ENCODE assay signal across 19 cellular contexts in genomic region chr17:77137111-77137510, GRCh38. TPM values are rescaled to one million over a fixed set of nuclear protein-coding genes. Genes with fewer than 3 reads are reported as not detected.
DNase-seq lines count a peak whose midpoint lies in the region; ATAC-seq and TF ChIP-seq lines count a peak whose summit lies in the region.
"Had no signal": no experiment of that assay in that cellular context is flagged by ENCODE, and none has a peak within 500 bp of the region (broad histone marks: within the 10 kb centered on the region; RNA-seq: fewer than 3 reads in every experiment).

No MANE protein-coding gene starts in this region.

- no peak for ATAC-seq in foreskin keratinocyte
- ATAC-seq: activated CD8-positive, alpha-beta T cell treated with anti-CD3 and anti-CD28 coated beads for 36 hours; heart right ventricle; left colon had no signal

- H3K9me3 ChIP-seq in MG63 (peaks cover 23% of the 10 kb centered on the region), HAP-1 (no peaks in the 10 kb centered on the region; the same call in 1 of the 2 replicates)
- H3K9me3 ChIP-seq: tibial artery had no signal

- no peak overlapping the region for H3K4me3 Mint-ChIP-seq in T-helper 1 cell treated with Interleukin-12 subunit alpha and Interleukin-12 subunit beta and Interleukin-4 antibody, amounts not matched to agents 30 μg/mL and 1 μg/mL, for 36 hours
- no peak overlapping the region for H3K4me3 Mint-ChIP-seq in activated CD4-positive, alpha-beta memory T cell treated with anti-CD3 and anti-CD28 coated beads for 36 hours
- H3K4me3 Mint-ChIP-seq: activated CD8-positive, alpha-beta T cell treated with anti-CD3 and anti-CD28 coated beads for 36 hours had no signal

- H3K27me3 ChIP-seq in ACC112 (ENCODE audit: insufficient read depth, low read length): no peaks in the 10 kb centered on the region
- H3K27me3 ChIP-seq in foreskin keratinocyte: no peaks in the 10 kb centered on the region
- H3K27me3 ChIP-seq in MG63: no peaks in the 10 kb centered on the region
- no peaks in the 10 kb centered on the region for H3K27me3 ChIP-seq in HAP-1 (ENCODE audit: low read depth)
- H3K27me3 ChIP-seq: heart right ventricle, stomach, tibial artery had no signal

- TF ChIP-seq CTCF in foreskin keratinocyte (conservative IDR thresholded peaks at IDR 0.05): no peak

- H2AFZ ChIP-seq in ACC112 (ENCODE audit: low read length, unreplicated experiment): no peak overlapping the region

- H3K27me3 Mint-ChIP-seq in T-helper 1 cell treated with Interleukin-12 subunit alpha and Interleukin-12 subunit beta and Interleukin-4 antibody, amounts not matched to agents 30 μg/mL and 1 μg/mL, for 36 hours (ENCODE audit: low read depth): peaks cover 7% of the 10 kb centered on the region
- no peaks in the 10 kb centered on the region for H3K27me3 Mint-ChIP-seq in activated CD4-positive, alpha-beta memory T cell treated with anti-CD3 and anti-CD28 coated beads for 36 hours
- H3K27me3 Mint-ChIP-seq: activated CD8-positive, alpha-beta T cell treated with anti-CD3 and anti-CD28 coated beads for 36 hours had no signal

- peak overlapping the region; percentile 45 for H3K27ac Mint-ChIP-seq in T-helper 1 cell treated with Interleukin-12 subunit alpha and Interleukin-12 subunit beta and Interleukin-4 antibody, amounts not matched to agents 30 μg/mL and 1 μg/mL, for 36 hours
- H3K27ac Mint-ChIP-seq in activated CD4-positive, alpha-beta memory T cell treated with anti-CD3 and anti-CD28 coated beads for 36 hours: peak overlapping the region; percentile 98

- peaks cover 38% of the 10 kb centered on the region for H3K4me1 Mint-ChIP-seq in T-helper 1 cell treated with Interleukin-12 subunit alpha and Interleukin-12 subunit beta and Interleukin-4 antibody, amounts not matched to agents 30 μg/mL and 1 μg/mL, for 36 hours (ENCODE audit: low read depth)
- H3K4me1 Mint-ChIP-seq in activated CD4-positive, alpha-beta memory T cell treated with anti-CD3 and anti-CD28 coated beads for 36 hours (ENCODE audit: low read depth): peaks cover 35% of the 10 kb centered on the region

- intact Hi-C loops in activated CD4-positive, alpha-beta memory T cell treated with anti-CD3 and anti-CD28 coated beads for 36 hours (cut with micrococcal nuclease): loop anchor here (5.0 kb wide), 1 partner anchor 385 kb away; no protein-coding TSS in a partner anchor

- peaks cover 26% of the 10 kb centered on the region for H3K4me1 ChIP-seq in ACC112 (ENCODE audit: control insufficient read depth, insufficient read depth, low read length, unreplicated experiment)
- H3K4me1 ChIP-seq in foreskin keratinocyte: peaks cover 17% of the 10 kb centered on the region
- peaks cover 6% of the 10 kb centered on the region for H3K4me1 ChIP-seq in HAP-1

- H3K4me3 ChIP-seq in ACC112 (ENCODE audit: low read depth, low read length) (no peak overlapping the region), MG63 (no peak overlapping the region), HAP-1 (no peak overlapping the region)
- H3K4me3 ChIP-seq: heart right ventricle, stomach, tibial artery had no signal

- peak overlapping the region; percentile 70 for H3K27ac ChIP-seq in ACC112 (ENCODE audit: low read depth, low read length)
- H3K27ac ChIP-seq in foreskin keratinocyte: peak overlapping the region; percentile 67
- H3K27ac ChIP-seq: 22Rv1, tibial artery, WERI-Rb-1 had no signal

- POLR2A ChIA-PET in activated CD4-positive, alpha-beta memory T cell treated with anti-CD3 and anti-CD28 coated beads for 36 hours (lab: Charles Lee): interaction anchor here (0.9 to 4.7 kb wide), 2 partner anchors 8 to 46 kb away, joined by 3 to 63 read pairs; no protein-coding TSS in a partner anchor

- in situ Hi-C loops in HAP-1 (cut with MboI; ENCODE audit: low sequenced_read_pairs): no loop called here

- H3K9me3 Mint-ChIP-seq in T-helper 1 cell treated with Interleukin-12 subunit alpha and Interleukin-12 subunit beta and Interleukin-4 antibody, amounts not matched to agents 30 μg/mL and 1 μg/mL, for 36 hours: peaks cover 24% of the 10 kb centered on the region
- peaks cover 24% of the 10 kb centered on the region for H3K9me3 Mint-ChIP-seq in activated CD4-positive, alpha-beta memory T cell treated with anti-CD3 and anti-CD28 coated beads for 36 hours

- DNase-seq in T-helper 1 cell: no peak
- no peak for DNase-seq in activated CD4-positive, alpha-beta memory T cell treated with anti-CD3 and anti-CD28 coated beads for 36 hours
- DNase-seq in foreskin keratinocyte: no peak
- no peak for DNase-seq in MG63
- no peak for DNase-seq in HAP-1 (ENCODE audit: low spot score in 2 of 2)
- DNase-seq in H4 (ENCODE audit: low spot score): no peak
- DNase-seq: heart right ventricle, KG1, left colon, NCI-H1436, NCI-H2107, stomach, T-helper 9 cell, tibial artery, WERI-Rb-1 had no signal

- H3K36me3 Mint-ChIP-seq in T-helper 1 cell treated with Interleukin-12 subunit alpha and Interleukin-12 subunit beta and Interleukin-4 antibody, amounts not matched to agents 30 μg/mL and 1 μg/mL, for 36 hours (ENCODE audit: low read depth): peaks cover 39% of the 10 kb centered on the region
- peaks cover 27% of the 10 kb centered on the region for H3K36me3 Mint-ChIP-seq in activated CD4-positive, alpha-beta memory T cell treated with anti-CD3 and anti-CD28 coated beads for 36 hours

- H3K36me3 ChIP-seq in ACC112 (ENCODE audit: insufficient read depth, low read length) (peaks cover 3% of the 10 kb centered on the region; the same call in 1 of the 2 replicates), MG63 (peaks cover 3% of the 10 kb centered on the region), HAP-1 (replicated peaks) (no peaks in the 10 kb centered on the region)
- H3K36me3 ChIP-seq: stomach, tibial artery, WERI-Rb-1 had no signal

- CTCF ChIA-PET in activated CD4-positive, alpha-beta memory T cell treated with anti-CD3 and anti-CD28 coated beads for 36 hours (lab: Charles Lee): interaction anchor here (0.8 to 2.0 kb wide), 4 partner anchors 8 to 51 kb away, joined by 3 to 9 read pairs (median 4); no protein-coding TSS in a partner anchor

- peaks cover 9% of the 10 kb centered on the region for H3K79me2 ChIP-seq in ACC112 (ENCODE audit: control insufficient read depth, insufficient read depth, low read length, unreplicated experiment)

RNA-seq across cellular contexts. Expression of gene SEC14L1, which starts 3.7 kb away (rescaled TPM):
- 10 to 100 TPM; 68.1 to 68.5 TPM for total RNA-seq in activated CD4-positive, alpha-beta memory T cell treated with anti-CD3 and anti-CD28 coated beads for 36 hours
- total RNA-seq in foreskin keratinocyte: 36.9 and 53.3 TPM in 2 replicates
- polyA plus RNA-seq in foreskin keratinocyte: 20.2 and 24.2 TPM in 2 replicates
- 16.2 and 41.7 TPM in 2 replicates for total RNA-seq in MG63 (2014; rRNA removed; shearing (Covaris generic); ENCODE audit: low replicate concordance)
- 33.7 and 41.8 TPM in 2 replicates for total RNA-seq in H4 (2014; rRNA removed; shearing (Covaris generic))
